Comparison of ENCODE assay signal across 14 cellular contexts in the genomic region with DNA sequence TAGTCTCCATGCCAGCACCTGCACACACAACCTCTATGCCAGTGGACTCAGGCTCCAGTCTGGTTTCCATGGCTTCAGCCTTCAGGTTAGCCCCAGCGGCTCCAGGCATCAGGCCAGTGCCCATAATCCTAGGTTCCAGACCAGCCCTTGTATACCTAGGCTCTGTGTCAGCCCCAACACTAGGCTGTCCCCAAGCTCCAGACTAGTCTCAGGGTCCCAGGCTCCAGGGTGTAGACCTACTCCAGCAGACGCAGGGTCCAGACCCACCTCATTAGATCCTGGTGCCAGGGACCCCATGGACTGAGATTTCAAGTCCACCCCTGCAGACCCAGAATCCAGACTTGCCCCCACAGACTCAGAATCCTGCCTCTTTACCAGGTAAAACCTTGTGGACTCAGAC.
DNase-seq lines count a peak whose midpoint lies in the region; ATAC-seq and TF ChIP-seq lines count a peak whose summit lies in the region.
"Had no signal": no experiment of that assay in that cellular context is flagged by ENCODE, and none has a peak within 500 bp of the region (broad histone marks: within the 10 kb centered on the region; RNA-seq: fewer than 3 reads in every experiment).

No MANE protein-coding gene starts in this region.

- H2BK120ac ChIP-seq in H9 (ENCODE audit: low read depth, low read length, poor library complexity, severe bottlenecking): no peak overlapping the region

- H3K79me2 ChIP-seq in H9 (ENCODE audit: insufficient read depth, low read length): no peaks in the 10 kb centered on the region

- peaks cover 0 to 5% (median 0%) of the 10 kb centered on the region in 3 experiments; a peak in 2 of 7 replicates for H3K36me3 Mint-ChIP-seq in H9 (ENCODE audit: insufficient read depth in 1 of 3, low read depth in 3 of 3)
- H3K36me3 Mint-ChIP-seq in stimulated activated effector memory CD8-positive, alpha-beta T cell treated with anti-CD3 and anti-CD28 coated beads, Interleukin-12 subunit alpha, Interleukin-12 subunit beta, amount 100 ng/mL, for 72 hours: no peaks in the 10 kb centered on the region
- H3K36me3 Mint-ChIP-seq: CD4-positive, alpha-beta memory T cell had no signal

- no peak overlapping the region for H2AK5ac ChIP-seq in H9 (ENCODE audit: insufficient read length, low read length)

- no peak overlapping the region for H2BK12ac ChIP-seq in H9 (ENCODE audit: insufficient read length, low read depth, low read length)

- H3K56ac ChIP-seq in H9 (ENCODE audit: insufficient read length, low read depth, low read length): no peak overlapping the region

- H3K27ac ChIP-seq in H9 (ENCODE audit: insufficient read length, low read depth, low read length): no peak overlapping the region

- H3K9ac ChIP-seq in H9 (ENCODE audit: extremely low read depth, insufficient read length, low read length): no peak overlapping the region

- H3K4me2 ChIP-seq in H9 (ENCODE audit: insufficient read depth, insufficient read length, low read length): no peak overlapping the region

- H3K27ac Mint-ChIP-seq in H9: no peak overlapping the region; a peak in 1 of 7 replicates
- no peak overlapping the region for H3K27ac Mint-ChIP-seq in stimulated activated effector memory CD8-positive, alpha-beta T cell treated with anti-CD3 and anti-CD28 coated beads, Interleukin-12 subunit alpha, Interleukin-12 subunit beta, amount 100 ng/mL, for 72 hours
- H3K27ac Mint-ChIP-seq: CD4-positive, alpha-beta memory T cell; HFFc6 had no signal

- H3K18ac ChIP-seq in H9 (ENCODE audit: insufficient read length, low read depth, low read length): no peak overlapping the region

- H4K91ac ChIP-seq in H9 (ENCODE audit: insufficient read length, low read depth, low read length): no peak overlapping the region

- H4K5ac ChIP-seq in H9 (ENCODE audit: insufficient read length, low read depth, low read length): no peak overlapping the region

- no peak for TF ChIP-seq CTCF in H9 (conservative IDR thresholded peaks at IDR 0.05)

- no peak overlapping the region for H2BK5ac ChIP-seq in H9 (ENCODE audit: insufficient read length, low read length)

- no peak overlapping the region for H3K23ac ChIP-seq in H9 (ENCODE audit: insufficient read length, low read depth, low read length)

- H3K4ac ChIP-seq in H9 (ENCODE audit: low read depth, low read length): peak overlapping the region; percentile 88; the same call in 1 of the 2 replicates

- H3K14ac ChIP-seq in H9 (ENCODE audit: insufficient read depth, low read length): peak overlapping the region; percentile 79; the same call in 1 of the 2 replicates

- H3K9me3 ChIP-seq in H9 (ENCODE audit: control insufficient read depth, low read depth, low read length): no peaks in the 10 kb centered on the region
- H3K9me3 ChIP-seq: HAP-1 had no signal

- peaks cover 0 to 5% of the 10 kb centered on the region in 2 experiments; a peak in 3 of 5 replicates for H3K9me3 Mint-ChIP-seq in H9
- peaks cover 4% of the 10 kb centered on the region for H3K9me3 Mint-ChIP-seq in stimulated activated effector memory CD8-positive, alpha-beta T cell treated with anti-CD3 and anti-CD28 coated beads, Interleukin-12 subunit alpha, Interleukin-12 subunit beta, amount 100 ng/mL, for 72 hours
- H3K9me3 Mint-ChIP-seq: HFFc6 had no signal

- no peaks in the 10 kb centered on the region for H3K27me3 ChIP-seq in H9 (ENCODE audit: insufficient read depth, low read length)

- peak overlapping the region; percentile 92 for H2BK15ac ChIP-seq in H9 (ENCODE audit: low read depth, low read length)

- no peak for DNase-seq in H9
- DNase-seq in stimulated activated effector memory CD8-positive, alpha-beta T cell treated with anti-CD3 and anti-CD28 coated beads, Interleukin-12 subunit alpha, Interleukin-12 subunit beta, amount 100 ng/mL, for 72 hours (ENCODE audit: low spot score in 2 of 2): no peak
- DNase-seq in activated CD4-positive, alpha-beta T cell treated with anti-CD3 and anti-CD28 coated beads for 4 hours: no peak
- DNase-seq in stimulated activated CD4-positive, alpha-beta T cell treated with anti-CD3 and anti-CD28 coated beads, Interleukin-4, amount 100 ng/mL, for 24 hours: no peak
- no peak for DNase-seq in stimulated activated CD4-positive, alpha-beta T cell treated with anti-CD3 and anti-CD28 coated beads, Interleukin-4, amount 100 ng/mL, for 1 hour
- DNase-seq: C1 segment of cervical spinal cord; Calu3; CD4-positive, alpha-beta memory T cell; COR-L47; DMS153; DND-41; HFFc6 had no signal

- no peaks in the 10 kb centered on the region for H3K27me3 Mint-ChIP-seq in H9 (ENCODE audit: low read depth)
- H3K27me3 Mint-ChIP-seq: CD4-positive, alpha-beta memory T cell had no signal

- H2BK20ac ChIP-seq in H9 (ENCODE audit: low read depth, low read length, poor library complexity, severe bottlenecking): no peak overlapping the region

- WGBS in H9 (ENCODE audit: extremely low coverage, insufficient read length, low lambda C conversion rate): no CpG with 5 or more reads among the region's 2 CpGs

- H3K4me1 Mint-ChIP-seq in H9: peaks cover 26 to 30% of the 10 kb centered on the region in 2 experiments
- no peaks in the 10 kb centered on the region for H3K4me1 Mint-ChIP-seq in stimulated activated effector memory CD8-positive, alpha-beta T cell treated with anti-CD3 and anti-CD28 coated beads, Interleukin-12 subunit alpha, Interleukin-12 subunit beta, amount 100 ng/mL, for 72 hours
- H3K4me1 Mint-ChIP-seq: CD4-positive, alpha-beta memory T cell had no signal

- no peak overlapping the region for H2AFZ ChIP-seq in H9 (ENCODE audit: low read length)

- no peaks in the 10 kb centered on the region for H3K23me2 ChIP-seq in H9 (ENCODE audit: insufficient read length, low read depth, low read length, poor library complexity, severe bottlenecking)

- no peak overlapping the region for H3K4me3 Mint-ChIP-seq in H9
- no peak overlapping the region for H3K4me3 Mint-ChIP-seq in stimulated activated effector memory CD8-positive, alpha-beta T cell treated with anti-CD3 and anti-CD28 coated beads, Interleukin-12 subunit alpha, Interleukin-12 subunit beta, amount 100 ng/mL, for 72 hours
- H3K4me3 Mint-ChIP-seq: CD4-positive, alpha-beta memory T cell; HFFc6 had no signal

- H4K8ac ChIP-seq in H9 (replicated peaks; ENCODE audit: insufficient read length, low read depth, low read length): no peak overlapping the region

- no peak overlapping the region for H3T11ph ChIP-seq in H9 (ENCODE audit: low read length)

- no peaks in the 10 kb centered on the region for H4K20me1 ChIP-seq in H9 (ENCODE audit: control insufficient read depth, insufficient read depth, insufficient read length)

- ATAC-seq in esophagus mucosa: peak; percentile 15
- ATAC-seq in stimulated activated effector memory CD8-positive, alpha-beta T cell treated with anti-CD3 and anti-CD28 coated beads, Interleukin-12 subunit alpha, Interleukin-12 subunit beta, amount 100 ng/mL, for 72 hours: peak; percentile 46

- H3K4me1 ChIP-seq in H9 (ENCODE audit: insufficient read depth, low read length): no peaks in the 10 kb centered on the region; the same call in 1 of the 2 replicates
- H3K4me1 ChIP-seq: HAP-1 had no signal

- no peaks in the 10 kb centered on the region for H3K79me1 ChIP-seq in H9 (ENCODE audit: insufficient read depth, low read depth, low read length, poor library complexity, severe bottlenecking)
